Comparison of ENCODE assay signal across 22 cellular contexts in genomic region chr5:5418764-5419163, GRCh38. TPM values are rescaled to one million over a fixed set of nuclear protein-coding genes. Genes with fewer than 3 reads are reported as not detected.
DNase-seq lines count a peak whose midpoint lies in the region; ATAC-seq, FAIRE-seq and TF ChIP-seq lines count a peak whose summit lies in the region.
"Had no signal": no experiment of that assay in that cellular context is flagged by ENCODE, and none has a peak within 500 bp of the region (broad histone marks: within the 10 kb centered on the region; RNA-seq: fewer than 3 reads in every experiment).

No MANE protein-coding gene starts in this region.

- H3K79me2 ChIP-seq in GM12878 (ENCODE audit: control insufficient read depth, insufficient read depth, low read length) (peaks cover 16% of the 10 kb centered on the region), HepG2 (ENCODE audit: insufficient read depth, low read length) (peaks cover 10% of the 10 kb centered on the region)

- H2AFZ ChIP-seq in GM12878 (ENCODE audit: control insufficient read depth, low read depth, low read length): peak overlapping the region; percentile 21
- H2AFZ ChIP-seq in HepG2 (ENCODE audit: low read length): no peak overlapping the region

- H3K4me3 ChIP-seq in GM12878 (no peak overlapping the region), HepG2 (replicated peaks in 1 of 3; ENCODE audit: insufficient read depth in 1 of 3, low read depth in 2 of 3, low read length in 3 of 3) (no peak overlapping the region)
- H3K4me3 ChIP-seq: psoas muscle, thoracic aorta had no signal

- peak; percentile 87 for DNase-seq in NCI-H1105 treated with DMSO at 0.1 percent for 48 hours (lab: John Stamatoyannopoulos, UW)
- DNase-seq in NCI-H510A treated with DMSO at 0.1 percent for 48 hours (lab: John Stamatoyannopoulos, UW): peak; percentile 46
- DNase-seq in GM12878 (ENCODE audit: low read depth, low spot score): no peak
- DNase-seq in immature natural killer cell: no peak
- no peak for DNase-seq in HepG2 (ENCODE audit: low spot score)
- DNase-seq in HTR-8/SVneo (ENCODE audit: insufficient read length, low spot score): no peak
- DNase-seq: activated T-cell treated with anti-CD3 and anti-CD28 coated beads, Interleukin-2, amount 50 U/mL, for 48 hours; psoas muscle; SIG-M5; T-helper 2 cell had no signal

- peaks cover 14% of the 10 kb centered on the region for H3K4me1 Mint-ChIP-seq in stimulated activated memory B cell treated with anti-CD40 and anti-IgM and Interleukin-4, amounts not matched to agents 10 μg/mL and 1 μg/mL and 100 μg/mL, for 72 hours
- peaks cover 15 to 20% of the 10 kb centered on the region in 2 donors for H3K4me1 Mint-ChIP-seq in immature natural killer cell

- RAD21 ChIA-PET in GM12878 (lab: Charles Lee; ENCODE audit: unreplicated experiment): interaction anchor here (0.7 to 2.9 kb wide), 11 partner anchors 270 to 550 kb away, joined by 3 to 16 read pairs (median 4); partner anchors contain the start of gene ADAMTS16

- H3K4me2 ChIP-seq in GM12878 (ENCODE audit: control insufficient read depth, insufficient read depth) (no peak overlapping the region; the same call in 1 of the 2 replicates), HepG2 (ENCODE audit: low read depth, low read length) (no peak overlapping the region)

- no peaks in the 10 kb centered on the region for H3K27me3 Mint-ChIP-seq in stimulated activated memory B cell treated with anti-CD40 and anti-IgM and Interleukin-4, amounts not matched to agents 10 μg/mL and 1 μg/mL and 100 μg/mL, for 72 hours
- peaks cover 4 to 20% (median 14%) of the 10 kb centered on the region in 3 donors for H3K27me3 Mint-ChIP-seq in immature natural killer cell (ENCODE audit: low read depth in 3 of 3)
- H3K27me3 Mint-ChIP-seq: activated CD8-positive, alpha-beta T cell treated with anti-CD3 and anti-CD28 coated beads for 36 hours; B cell had no signal

- TF ChIP-seq POLR2A in GM12878 (IDR thresholded peaks at IDR 0.05; ENCODE audit: low read depth, low read length) (no peak), HepG2 (IDR thresholded peaks at IDR 0.05; ENCODE audit: insufficient read depth in 1 of 2, low read depth in 2 of 2, low read length in 2 of 2) (no peak)

- TF ChIP-seq EP300 in GM12878 (IDR thresholded peaks at IDR 0.05; ENCODE audit: borderline replicate concordance in 1 of 2, control insufficient read depth in 1 of 2, low read depth in 2 of 2, low read length in 2 of 2) (no peak), HepG2 (IDR thresholded peaks at IDR 0.05; ENCODE audit: low read depth in 2 of 2, low read length in 2 of 2) (no peak), HepG2 (CRISPR knock-in tag; IDR thresholded peaks at IDR 0.05; ENCODE audit: borderline replicate concordance) (no peak)

- POLR2A ChIA-PET in GM12878 (lab: Charles Lee) (interaction anchor here (0.8 to 1.0 kb wide), 2 partner anchors 18 to 270 kb away, joined by 3 read pairs; no protein-coding TSS in a partner anchor), HepG2 (lab: Yijun Ruan, JAX) (no interaction called here)

- H3K36me3 ChIP-seq in GM12878 (ENCODE audit: control insufficient read depth in 2 of 2, insufficient read depth in 2 of 2, low read length in 1 of 2) (no peaks in the 10 kb centered on the region), HepG2 (replicated peaks in 1 of 2; ENCODE audit: control insufficient read depth in 1 of 2, insufficient read depth in 2 of 2, low read length in 2 of 2) (no peaks in the 10 kb centered on the region)
- H3K36me3 ChIP-seq: thoracic aorta had no signal

- H3K4me3 Mint-ChIP-seq in stimulated activated memory B cell treated with anti-CD40 and anti-IgM and Interleukin-4, amounts not matched to agents 10 μg/mL and 1 μg/mL and 100 μg/mL, for 72 hours: peak overlapping the region; percentile 8
- H3K4me3 Mint-ChIP-seq in immature natural killer cell: no peak overlapping the region
- H3K4me3 Mint-ChIP-seq: activated CD8-positive, alpha-beta T cell treated with anti-CD3 and anti-CD28 coated beads for 36 hours; B cell had no signal

- H3K9me3 Mint-ChIP-seq in stimulated activated memory B cell treated with anti-CD40 and anti-IgM and Interleukin-4, amounts not matched to agents 10 μg/mL and 1 μg/mL and 100 μg/mL, for 72 hours: peaks cover 3% of the 10 kb centered on the region
- no peaks in the 10 kb centered on the region for H3K9me3 Mint-ChIP-seq in immature natural killer cell
- H3K9me3 Mint-ChIP-seq: activated CD8-positive, alpha-beta T cell treated with anti-CD3 and anti-CD28 coated beads for 36 hours; activated naive CD4-positive, alpha-beta T cell treated with anti-CD3 and anti-CD28 coated beads, Interleukin-2, amount 50 U/mL, for 72 hours; neural crest cell had no signal

- H3K27ac ChIP-seq in GM12878 (ENCODE audit: control insufficient read depth, insufficient read depth) (no peak overlapping the region), HepG2 (ENCODE audit: extremely low read length, insufficient read depth, low read length) (no peak overlapping the region)
- H3K27ac ChIP-seq: psoas muscle, thoracic aorta had no signal

- SMC1A ChIA-PET in GM12878 (lab: Charles Lee; ENCODE audit: uncharacterized antibody, unreplicated experiment): interaction anchor here (0.6 to 2.2 kb wide), 10 partner anchors 11 to 1503 kb away, joined by 3 to 17 read pairs (median 4); no protein-coding TSS in a partner anchor

- no peak for ATAC-seq in GM12878
- ATAC-seq in stimulated activated memory B cell treated with anti-CD40 and anti-IgM and Interleukin-4, amounts not matched to agents 10 μg/mL and 1 μg/mL and 100 μg/mL, for 72 hours: no peak
- ATAC-seq in HepG2: no peak
- no peak for ATAC-seq in HG03460 (IDR thresholded peaks at IDR 0.05; ENCODE audit: unreplicated experiment)
- ATAC-seq: activated CD8-positive, alpha-beta T cell treated with anti-CD3 and anti-CD28 coated beads for 36 hours; activated naive CD4-positive, alpha-beta T cell treated with anti-CD3 and anti-CD28 coated beads, Interleukin-2, amount 50 U/mL, for 72 hours; left colon; psoas muscle had no signal

- TF ChIP-seq CTCF in GM12878 (IDR thresholded peaks at IDR 0.05 in 2 of 3, conservative IDR thresholded peaks at IDR 0.05 in 1 of 3; ENCODE audit: control insufficient read depth in 2 of 3, extremely low read depth in 1 of 3, insufficient read depth in 1 of 3, low read depth in 3 of 3, low read length in 3 of 3) (no peak), HepG2 (CRISPR knock-in tag; IDR thresholded peaks at IDR 0.05) (no peak)

- CTCF ChIA-PET in GM12878 (lab: Yijun Ruan, JAX): interaction anchor here (0.6 to 4.5 kb wide), 26 partner anchors 10 to 556 kb away, joined by 3 to 31 read pairs (median 4); partner anchors contain the start of gene ADAMTS16
- CTCF ChIA-PET in HepG2 (lab: Yijun Ruan, JAX; ENCODE audit: low intra/inter-chr PET ratio, low total read pairs): interaction anchor here (1.2 to 2.8 kb wide), 4 partner anchors 79 to 551 kb away, joined by 3 to 22 read pairs (median 15); no protein-coding TSS in a partner anchor

- H4K20me1 ChIP-seq in GM12878 (ENCODE audit: control insufficient read depth, insufficient read depth) (no peaks in the 10 kb centered on the region), HepG2 (ENCODE audit: insufficient read depth, low read length) (peaks cover 3% of the 10 kb centered on the region; the same call in 1 of the 2 replicates)

- H3K27me3 ChIP-seq in GM12878 (replicated peaks in 1 of 2; ENCODE audit: control insufficient read depth in 2 of 2, insufficient read depth in 2 of 2, low read length in 1 of 2): no peaks in the 10 kb centered on the region
- no peaks in the 10 kb centered on the region for H3K27me3 ChIP-seq in HepG2 (ENCODE audit: control insufficient read depth in 1 of 2, insufficient read depth in 2 of 2, low read length in 2 of 2)

- BruUV-seq in GM12878 (replicated peaks; lab: Mats Ljungman, UMichigan) (no TSS peak), HepG2 (replicated peaks; lab: Mats Ljungman, UMichigan) (no TSS peak)

- peaks cover 26% of the 10 kb centered on the region for H3K36me3 Mint-ChIP-seq in stimulated activated memory B cell treated with anti-CD40 and anti-IgM and Interleukin-4, amounts not matched to agents 10 μg/mL and 1 μg/mL and 100 μg/mL, for 72 hours
- peaks cover 0 to 7% (median 7%) of the 10 kb centered on the region in 3 donors for H3K36me3 Mint-ChIP-seq in immature natural killer cell
- H3K36me3 Mint-ChIP-seq: mesothelial cell of epicardium had no signal

- H3K27ac Mint-ChIP-seq in stimulated activated memory B cell treated with anti-CD40 and anti-IgM and Interleukin-4, amounts not matched to agents 10 μg/mL and 1 μg/mL and 100 μg/mL, for 72 hours: peak overlapping the region; percentile 23
- H3K27ac Mint-ChIP-seq in immature natural killer cell: no peak overlapping the region
- H3K27ac Mint-ChIP-seq: activated CD8-positive, alpha-beta T cell treated with anti-CD3 and anti-CD28 coated beads for 36 hours; B cell had no signal

- H3K9me3 ChIP-seq in GM12878 (replicated peaks; ENCODE audit: control insufficient read depth, insufficient read depth, low read length): no peaks in the 10 kb centered on the region
- no peaks in the 10 kb centered on the region for H3K9me3 ChIP-seq in HepG2 (ENCODE audit: low read length)
- H3K9me3 ChIP-seq: psoas muscle, thoracic aorta had no signal

- in situ Hi-C loops in GM12878 (cut with MboI) (loop anchor here (5.0 kb wide), 1 partner anchor 536 kb away; no protein-coding TSS in a partner anchor), HepG2 (cut with HindIII; ENCODE audit: extremely low pct_ligation_motif_present, low pct_unique_long_range_greater_than_20kb) (loop anchor here (25.0 kb wide), 1 partner anchor 281 kb away; the partner anchor contains the start of gene ADAMTS16)

- 70% methylated on average over 7 of the region's 7 CpGs for WGBS in GM12878 (ENCODE audit: insufficient coverage, insufficient replicate concordance, low lambda C conversion rate, missing lambda C conversion rate)
- WGBS in HepG2 (ENCODE audit: low lambda C conversion rate): 97% methylated on average over 7 of the region's 7 CpGs

- TF ChIP-seq RAD21 in GM12878 (IDR thresholded peaks at IDR 0.05; ENCODE audit: insufficient read depth, low read depth, low read length) (no peak), HepG2 (CRISPR knock-in tag; IDR thresholded peaks at IDR 0.05) (no peak)

- intact Hi-C loops in GM12878 (cut with micrococcal nuclease; ENCODE audit: unreplicated experiment) (loop anchor here (1.0 kb wide), 3 partner anchors 277 to 550 kb away; no protein-coding TSS in a partner anchor), HepG2 (cut with micrococcal nuclease; ENCODE audit: unreplicated experiment) (loop anchor here (1.0 kb wide), 2 partner anchors 277 to 539 kb away; no protein-coding TSS in a partner anchor)

- H3K4me1 ChIP-seq in GM12878 (ENCODE audit: control insufficient read depth, insufficient read depth, low read length): peaks cover 24% of the 10 kb centered on the region
- H3K4me1 ChIP-seq in HepG2 (ENCODE audit: insufficient read depth, low read length): peaks cover 57% of the 10 kb centered on the region

- no peak for FAIRE-seq in GM12878 (lab: Jason Lieb, UNC)
- FAIRE-seq in HepG2 (lab: Jason Lieb, UNC): no peak
- FAIRE-seq in HTR-8/SVneo (lab: Jason Lieb, UNC): no peak
- FAIRE-seq: colon, D721Med, frontal cortex had no signal

- no peak overlapping the region; the same call in 1 of the 2 replicates for H3K9ac ChIP-seq in GM12878 (ENCODE audit: control insufficient read depth, insufficient read depth, low read length)
- no peak overlapping the region for H3K9ac ChIP-seq in HepG2 (ENCODE audit: insufficient read depth, low read depth, low read length)

RNA-seq across cellular contexts. Expression of gene ICE1, which starts 3.7 kb away (rescaled TPM):
- total RNA-seq in GM12878 (2013; cell fraction: nucleolus; rRNA removed): 67.5 and 70.9 TPM in 2 replicates
- total RNA-seq in GM12878 (2014; rRNA removed) (18.8 and 22.2 TPM in 2 replicates), GM12878 (2014; rRNA removed; fragmentation: Illumina TruSeq; extraction: Trizol) (31.4 and 32.5 TPM in 2 replicates), GM12878 (2021) (24.4 and 26.9 TPM in 2 replicates), HepG2 (2016; rRNA removed; fragmentation: Illumina TruSeq; extraction: Trizol) (27.6 and 35.2 TPM in 2 replicates)
- polyA plus RNA-seq in GM12878 (2011; ENCODE audit: low read depth): 6.3 TPM
- polyA plus RNA-seq in GM12878 (2011; rRNA removed) (16.1 and 22.0 TPM in 2 replicates), GM12878 (2014; fragmentation: Illumina TruSeq; extraction: Trizol) (27.9 and 31.6 TPM in 2 replicates), GM12878 (2014; fragmentation: Nextera tagmentation; extraction: Ambion mirVana) (1 to 10 TPM; 3.8 to 5.5 TPM), GM12878 (2014; rRNA removed) (17.1 and 17.4 TPM in 2 replicates), GM12878 (2016; fragmentation: Nextera tagmentation; extraction: Ambion mirVana) (10 to 100 TPM; 19.0 to 20.3 TPM), immature natural killer cell (10 to 100 TPM; 11.9 to 19.3 (median 13.5) TPM), HepG2 (2011; rRNA removed) (9.0 and 9.1 TPM in 2 replicates)
- 8.8 and 9.3 TPM in 2 replicates for polyA plus RNA-seq in GM12878 (2011; cell fraction: cytosol; rRNA removed)
- 22.5 and 23.0 TPM in 2 replicates for polyA plus RNA-seq in GM12878 (2011; cell fraction: nucleus; rRNA removed)
- 8.3 and 10.2 TPM in 2 replicates for polyA plus RNA-seq in GM12878 (2012)
- 32.2 and 34.7 TPM in 2 replicates for polyA minus RNA-seq in GM12878 (2011; rRNA and poly(A)+ RNA removed)
- polyA minus RNA-seq in GM12878 (2011; cell fraction: cytosol; rRNA and poly(A)+ RNA removed): 9.4 and 13.0 TPM in 2 replicates
- polyA minus RNA-seq in GM12878 (2011; cell fraction: nucleus; rRNA and poly(A)+ RNA removed): 36.1 and 53.6 TPM in 2 replicates
- total RNA-seq in HepG2 (2016; cell fraction: cytosol; rRNA removed; fragmentation: Illumina TruSeq; extraction: Trizol; ENCODE audit: low read depth): 4.0 and 4.2 TPM in 2 replicates
- total RNA-seq in HepG2 (2016; cell fraction: insoluble cytoplasmic fraction; rRNA removed; fragmentation: Illumina TruSeq; extraction: Trizol): 25.8 and 33.2 TPM in 2 replicates
- 8.7 and 9.3 TPM in 2 replicates for total RNA-seq in HepG2 (2016; cell fraction: membrane; rRNA removed; fragmentation: Illumina TruSeq; extraction: Trizol)
- 47.9 and 48.8 TPM in 2 replicates for total RNA-seq in HepG2 (2016; cell fraction: nucleus; rRNA removed; fragmentation: Illumina TruSeq; extraction: Trizol)
- polyA plus RNA-seq in HepG2 (2011; cell fraction: cytosol; rRNA removed): 4.8 and 6.7 TPM in 2 replicates
- polyA plus RNA-seq in HepG2 (2011; cell fraction: nucleus; rRNA removed): 12.3 and 13.3 TPM in 2 replicates
- 11.6 and 12.6 TPM in 2 replicates for polyA plus RNA-seq in HepG2 (2012)
- 1.4 and 1.5 TPM in 2 replicates for polyA plus RNA-seq in HepG2 (2016; cell fraction: cytosol; fragmentation: Illumina TruSeq; extraction: Trizol; ENCODE audit: low read depth)
- polyA plus RNA-seq in HepG2 (2016; cell fraction: insoluble cytoplasmic fraction; fragmentation: Illumina TruSeq; extraction: Trizol; ENCODE audit: low read depth): 18.9 and 19.2 TPM in 2 replicates
- polyA plus RNA-seq in HepG2 (2016; cell fraction: membrane; fragmentation: Illumina TruSeq; extraction: Trizol; ENCODE audit: low read depth): 2.9 and 3.0 TPM in 2 replicates
- 30.7 and 30.8 TPM in 2 replicates for polyA plus RNA-seq in HepG2 (2016; cell fraction: nucleus; fragmentation: Illumina TruSeq; extraction: Trizol; ENCODE audit: insufficient read depth, low read depth)
- polyA minus RNA-seq in HepG2 (2011; rRNA and poly(A)+ RNA removed; ENCODE audit: low replicate concordance): 24.3 and 86.6 TPM in 2 replicates
- polyA minus RNA-seq in HepG2 (2011; cell fraction: cytosol; rRNA and poly(A)+ RNA removed): 14.2 and 14.7 TPM in 2 replicates
- polyA minus RNA-seq in HepG2 (2011; cell fraction: nucleus; rRNA and poly(A)+ RNA removed): 91.9 and 94.2 TPM in 2 replicates

Comparison
In these comparisons a context has a peak if more than half of its experiments do, and no peak if none do; other contexts are left out.
1. DNase-seq: peak in NCI-H1105 treated with DMSO at 0.1 percent for 48 hours (single experiment) and NCI-H510A treated with DMSO at 0.1 percent for 48 hours (single experiment); none in GM12878 (single experiment), immature natural killer cell (0 of 3), HepG2 (single experiment) and HTR-8/SVneo (single experiment).